In genomic region chr3:120450914-120451669, GRCh38 we compare ENCODE assay signal across 8 cellular contexts. TPM values are rescaled to one million over a fixed set of nuclear protein-coding genes. Genes with fewer than 3 reads are reported as not detected.
A peak's percentile ranks its signal among the peaks of the same experiment; 100 is the strongest.
DNase-seq lines count a peak whose midpoint lies in the region; ATAC-seq and TF ChIP-seq lines count a peak whose summit lies in the region.

Gene FSTL1 (minus strand): TSS chr3:120450992. CDS start chr3:120450746, 246 bp downstream.

- peaks cover 13% of the 10 kb centered on the region for H3K27me3 ChIP-seq in CD8-positive, alpha-beta T cell (ENCODE audit: insufficient read depth, low read length)
- H3K27me3 ChIP-seq in kidney epithelial cell (ENCODE audit: control insufficient read depth, insufficient read depth, low read length) (no peaks in the 10 kb centered on the region), smooth muscle cell (ENCODE audit: low read depth) (no peaks in the 10 kb centered on the region)

- no peak within 1 kb of the TSS for H3K27ac ChIP-seq in CD8-positive, alpha-beta T cell (ENCODE audit: low read depth, low read length)
- peak within 1 kb of the TSS; percentile 13 for H3K27ac ChIP-seq in KOPT-K1 (ENCODE audit: low read depth, low read length, poor library complexity, severe bottlenecking)
- H3K27ac ChIP-seq in smooth muscle cell (ENCODE audit: low read depth): peak within 1 kb of the TSS; percentile 79

- peaks cover 35% of the 10 kb centered on the region for H3K79me2 ChIP-seq in smooth muscle cell (ENCODE audit: low read depth)

- H3K36me3 Mint-ChIP-seq in CD8-positive, alpha-beta T cell: no peaks in the 10 kb centered on the region

- peaks cover 3% of the 10 kb centered on the region for H3K4me1 ChIP-seq in CD8-positive, alpha-beta T cell (ENCODE audit: insufficient read depth, low read length)
- peaks cover 23% of the 10 kb centered on the region for H3K4me1 ChIP-seq in smooth muscle cell (ENCODE audit: low read depth)

- H3K27me3 Mint-ChIP-seq in CD8-positive, alpha-beta T cell (ENCODE audit: low read depth): peaks cover 51% of the 10 kb centered on the region

- H3K4me3 Mint-ChIP-seq in CD8-positive, alpha-beta T cell: peak within 1 kb of the TSS; percentile 79

- peaks cover 3% of the 10 kb centered on the region for H3K9me3 Mint-ChIP-seq in CD8-positive, alpha-beta T cell

- peak within 1 kb of the TSS; percentile 89 for H3K4me2 ChIP-seq in smooth muscle cell

- WGBS in smooth muscle cell (ENCODE audit: low lambda C conversion rate): 5% methylated on average over 35 of the region's 67 CpGs

- H3K4me1 Mint-ChIP-seq in CD8-positive, alpha-beta T cell (ENCODE audit: low read depth): peaks cover 16% of the 10 kb centered on the region

- intact Hi-C loops in CD8-positive, alpha-beta T cell (cut with DNase I, micrococcal nuclease): no loop called here

- peak within 1 kb of the TSS; percentile 86 for H2AFZ ChIP-seq in smooth muscle cell (ENCODE audit: low read depth)

- H3K9ac ChIP-seq in smooth muscle cell (ENCODE audit: low read depth): peak within 1 kb of the TSS; percentile 76

- H3K27ac Mint-ChIP-seq in CD8-positive, alpha-beta T cell: no peak within 1 kb of the TSS

- CTCF ChIA-PET in CD8-positive, alpha-beta T cell (lab: Charles Lee): no interaction called here

- H3K9me3 ChIP-seq in CD8-positive, alpha-beta T cell (ENCODE audit: low read length): no peaks in the 10 kb centered on the region
- H3K9me3 ChIP-seq in KOPT-K1 (ENCODE audit: insufficient read depth, low read length, poor library complexity, severe bottlenecking): peaks cover 8% of the 10 kb centered on the region
- H3K9me3 ChIP-seq in smooth muscle cell (replicated peaks; ENCODE audit: low read depth): no peaks in the 10 kb centered on the region

- H3K4me3 ChIP-seq in CD8-positive, alpha-beta T cell (ENCODE audit: low read depth, low read length): peak within 1 kb of the TSS; percentile 37
- peak within 1 kb of the TSS; percentile 81 for H3K4me3 ChIP-seq in choroid plexus epithelial cell (ENCODE audit: low read depth, low read length)
- H3K4me3 ChIP-seq in kidney epithelial cell (ENCODE audit: low read depth, low read length): peak within 1 kb of the TSS; percentile 75
- peak within 1 kb of the TSS; percentile 82 for H3K4me3 ChIP-seq in smooth muscle cell

- H4K20me1 ChIP-seq in smooth muscle cell (ENCODE audit: low read depth): peaks cover 34% of the 10 kb centered on the region

- POLR2A ChIA-PET in CD8-positive, alpha-beta T cell (lab: Charles Lee): no interaction called here

- peaks cover 4% of the 10 kb centered on the region for H3F3A ChIP-seq in smooth muscle cell (ENCODE audit: low read depth)

- DNase-seq in CD8-positive, alpha-beta T cell: no peak
- DNase-seq in choroid plexus epithelial cell (ENCODE audit: low read depth): peak; percentile 64
- no peak for DNase-seq in kidney epithelial cell (ENCODE audit: low read depth)
- peak; percentile 25 for DNase-seq in smooth muscle cell (lab: John Stamatoyannopoulos, UW; ENCODE audit: unreplicated experiment)
- DNase-seq in SW 1271 (lab: John Stamatoyannopoulos, UW): no peak

- TF ChIP-seq CTCF in CD8-positive, alpha-beta T cell (IDR thresholded peaks at IDR 0.05): no peak
- TF ChIP-seq CTCF in choroid plexus epithelial cell (conservative IDR thresholded peaks at IDR 0.05; ENCODE audit: low read depth, low read length) (no peak), kidney epithelial cell (IDR thresholded peaks at IDR 0.05; ENCODE audit: insufficient read depth, low read length, poor library complexity, severe bottlenecking) (no peak), smooth muscle cell (IDR thresholded peaks at IDR 0.05; ENCODE audit: borderline replicate concordance, insufficient read depth, poor library complexity, severe bottlenecking) (no peak)

- no peak for ATAC-seq in CD8-positive, alpha-beta T cell
- ATAC-seq in HG02798 (IDR thresholded peaks at IDR 0.05; ENCODE audit: poor library complexity, unreplicated experiment) (no peak), GM21528 (IDR thresholded peaks at IDR 0.05; ENCODE audit: low FRiP score, unreplicated experiment) (no peak)

- H3K36me3 ChIP-seq in CD8-positive, alpha-beta T cell (ENCODE audit: insufficient read depth, low read length): no peaks in the 10 kb centered on the region
- H3K36me3 ChIP-seq in KOPT-K1 (ENCODE audit: insufficient read depth, low read length) (no peaks in the 10 kb centered on the region), kidney epithelial cell (ENCODE audit: control insufficient read depth, insufficient read depth, low read length) (no peaks in the 10 kb centered on the region), smooth muscle cell (ENCODE audit: low read depth) (no peaks in the 10 kb centered on the region)

RNA-seq across cellular contexts. Expression of gene FSTL1, which starts in this region (rescaled TPM):
- total RNA-seq in CD8-positive, alpha-beta T cell: under 1 TPM in 1 of 2 experiments, not detected in 1; 0.22 TPM
- total RNA-seq in kidney epithelial cell (142 and 163 TPM in 2 replicates), smooth muscle cell (630 and 783 TPM in 2 replicates)
- polyA plus RNA-seq in smooth muscle cell: 367 and 562 TPM in 2 replicates

Comparison
In these comparisons a context has a peak if more than half of its experiments do, and no peak if none do; other contexts are left out.
1. RNA of gene FSTL1 (total RNA-seq): 630 to 783 TPM in smooth muscle cell and 142 to 163 TPM in kidney epithelial cell; 0.22 TPM in CD8-positive, alpha-beta T cell; every median in the first group is over 100 times any median in the second.
2. DNase-seq: peak in choroid plexus epithelial cell (single experiment) and smooth muscle cell (single experiment); none in CD8-positive, alpha-beta T cell (0 of 7), kidney epithelial cell (single experiment) and SW 1271 (0 of 2).
3. Peak in every context shown above with its lines, with median percentiles within 50 percentile points of each other: H3K4me3 ChIP-seq.